Comparison of ENCODE assay signal across 27 cellular contexts in genomic region chr1:237166031-237166430, GRCh38.
"Had no signal": no experiment of that assay in that cellular context is flagged by ENCODE, and none has a peak within 500 bp of the region (broad histone marks: within the 10 kb centered on the region; RNA-seq: fewer than 3 reads in every experiment).

No MANE protein-coding gene starts in this region.

- H3K27me3 ChIP-seq: esophagus squamous epithelium, heart right ventricle, sigmoid colon, spleen, testis, transverse colon, upper lobe of right lung, uterus had no signal

- ATAC-seq: effector memory CD8-positive, alpha-beta T cell; mucosa of descending colon; stimulated activated memory B cell treated with anti-CD40 and anti-IgM and Interleukin-4, amounts not matched to agents 10 μg/mL and 1 μg/mL and 100 μg/mL, for 72 hours; stimulated activated naive CD8-positive, alpha-beta T cell treated with anti-CD3 and anti-CD28 coated beads, Interleukin-15, Interleukin-2, amounts not matched to agents 100 U/mL and 50 U/mL, for 24 hours; upper lobe of right lung had no signal

- H3K36me3 ChIP-seq: esophagus squamous epithelium, heart right ventricle, prostate gland, sigmoid colon, spleen, transverse colon, upper lobe of right lung, uterus had no signal

- H3K27ac ChIP-seq: esophagus squamous epithelium, prostate gland, sigmoid colon, skin epidermis, spleen, testis, transverse colon, upper lobe of right lung, uterus had no signal

- H3K27me3 Mint-ChIP-seq: memory B cell had no signal

- H3K4me3 Mint-ChIP-seq: effector memory CD8-positive, alpha-beta T cell; memory B cell; naive B cell; nephron; stimulated activated memory B cell treated with anti-CD40 and anti-IgM and Interleukin-4, amounts not matched to agents 10 μg/mL and 1 μg/mL and 100 μg/mL, for 72 hours had no signal

- H3K9me3 ChIP-seq: esophagus squamous epithelium, heart right ventricle, mucosa of descending colon, prostate gland, sigmoid colon, spleen, testis, transverse colon, upper lobe of right lung, uterus had no signal

- H3K36me3 Mint-ChIP-seq: memory B cell; naive B cell; stimulated activated memory B cell treated with anti-CD40 and anti-IgM and Interleukin-4, amounts not matched to agents 10 μg/mL and 1 μg/mL and 100 μg/mL, for 72 hours had no signal

- H3K4me1 Mint-ChIP-seq: memory B cell; naive B cell; stimulated activated memory B cell treated with anti-CD40 and anti-IgM and Interleukin-4, amounts not matched to agents 10 μg/mL and 1 μg/mL and 100 μg/mL, for 72 hours had no signal

- H3K4me3 ChIP-seq: esophagus squamous epithelium, heart right ventricle, lung, mucosa of descending colon, prostate gland, sigmoid colon, skin epidermis, spleen, testis, transverse colon, upper lobe of right lung, uterus had no signal

- DNase-seq: cortex of kidney; effector memory CD8-positive, alpha-beta T cell; erythroblast; esophagus squamous epithelium; foreskin melanocyte; glutamatergic neuron; heart right ventricle; hippocampal formation; left cardiac atrium; mucosa of descending colon; naive B cell; nucleus accumbens; right cardiac atrium; sigmoid colon; spleen; stimulated activated CD4-positive, alpha-beta T cell treated with anti-CD3 and anti-CD28 coated beads, Interleukin-4, amount 100 ng/mL, for 4 hours; stimulated activated naive CD8-positive, alpha-beta T cell treated with anti-CD3 and anti-CD28 coated beads, Interleukin-15, Interleukin-2, amounts not matched to agents 100 U/mL and 50 U/mL, for 24 hours; testis; transverse colon; upper lobe of right lung; uterus had no signal

- H3K4me1 ChIP-seq: esophagus squamous epithelium, prostate gland, spleen, testis, transverse colon, upper lobe of right lung had no signal

- H3K27ac Mint-ChIP-seq: effector memory CD8-positive, alpha-beta T cell; memory B cell; naive B cell; stimulated activated memory B cell treated with anti-CD40 and anti-IgM and Interleukin-4, amounts not matched to agents 10 μg/mL and 1 μg/mL and 100 μg/mL, for 72 hours had no signal

- H3K9me3 Mint-ChIP-seq: effector memory CD8-positive, alpha-beta T cell; memory B cell; nephron; stimulated activated memory B cell treated with anti-CD40 and anti-IgM and Interleukin-4, amounts not matched to agents 10 μg/mL and 1 μg/mL and 100 μg/mL, for 72 hours had no signal
